ENCODE assay signal across 8 cellular contexts in genomic region chr5:122846051-122846567, GRCh38. TPM values are rescaled to one million over a fixed set of nuclear protein-coding genes. Genes with fewer than 3 reads are reported as not detected.
DNase-seq lines count a peak whose midpoint lies in the region; ATAC-seq, FAIRE-seq and TF ChIP-seq lines count a peak whose summit lies in the region.

No MANE protein-coding gene starts in this region.

- H3K4me2 ChIP-seq in DOHH2 (ENCODE audit: low read length) (peak overlapping the region; percentile 70), KMS-11 (0 out of 2 replicates have a peak overlapping the region, but pooled peaks have one; percentile 38), GM12878 (ENCODE audit: control insufficient read depth, insufficient read depth) (peak overlapping the region; percentile 75)

- intact Hi-C loops in GM12878 (cut with micrococcal nuclease; ENCODE audit: unreplicated experiment): no loop called here

- no peak for TF ChIP-seq POLR2A in GM12878 (IDR thresholded peaks at IDR 0.05; ENCODE audit: low read depth, low read length)

- no peak for FAIRE-seq in GM12878 (lab: Jason Lieb, UNC)

- in situ Hi-C loops in GM12878 (cut with MboI): no loop called here

- 42% methylated on average over 6 of the region's 6 CpGs for WGBS in GM12878 (ENCODE audit: insufficient coverage, insufficient replicate concordance, low lambda C conversion rate, missing lambda C conversion rate)

- SMC1A ChIA-PET in GM12878 (lab: Charles Lee; ENCODE audit: uncharacterized antibody, unreplicated experiment): interaction anchor here (0.6 kb wide), 1 partner anchor 18 kb away, joined by 3 read pairs; no protein-coding TSS in a partner anchor

- no peak for TF ChIP-seq RAD21 in GM12878 (IDR thresholded peaks at IDR 0.05; ENCODE audit: insufficient read depth, low read depth, low read length)

- H3K27ac ChIP-seq in DOHH2 (ENCODE audit: low read depth, low read length) (no peak overlapping the region), KMS-11 (no peak overlapping the region), GM12878 (ENCODE audit: control insufficient read depth, insufficient read depth) (no peak overlapping the region; the same call in 1 of the 2 replicates), layer of hippocampus (ENCODE audit: low read depth, low read length) (peak overlapping the region; percentile 86), thoracic aorta (peak overlapping the region; percentile 82 to 91)

- no peaks in the 10 kb centered on the region for H3K9me2 ChIP-seq in DOHH2 (replicated peaks; ENCODE audit: control insufficient read depth, low read length)

- H3K9me3 ChIP-seq in DOHH2 (ENCODE audit: control insufficient read depth, insufficient read depth, low read length): no peaks in the 10 kb centered on the region
- no peaks in the 10 kb centered on the region for H3K9me3 ChIP-seq in GM12878 (replicated peaks; ENCODE audit: control insufficient read depth, insufficient read depth, low read length)
- H3K9me3 ChIP-seq in thoracic aorta: no peaks in the 10 kb centered on the region

- ATAC-seq in GM12878 (no peak), thoracic aorta (ENCODE audit: insufficient number of reproducible peaks, low FRiP score, low read depth) (no peak), HG02840 (IDR thresholded peaks at IDR 0.05; ENCODE audit: low FRiP score, unreplicated experiment) (no peak)

- no TSS peak for BruUV-seq in GM12878 (replicated peaks; lab: Mats Ljungman, UMichigan)

- peaks cover 47% of the 10 kb centered on the region for H3K27me3 ChIP-seq in DOHH2 (ENCODE audit: control insufficient read depth, low read length)
- H3K27me3 ChIP-seq in KMS-11 (ENCODE audit: insufficient read depth, low read depth): no peaks in the 10 kb centered on the region
- no peaks in the 10 kb centered on the region for H3K27me3 ChIP-seq in GM12878 (replicated peaks in 1 of 2; ENCODE audit: control insufficient read depth in 2 of 2, insufficient read depth in 2 of 2, low read length in 1 of 2)
- H3K27me3 ChIP-seq in layer of hippocampus (ENCODE audit: control insufficient read depth, insufficient read depth, low read length): no peaks in the 10 kb centered on the region
- no peaks in the 10 kb centered on the region for H3K27me3 ChIP-seq in thoracic aorta (replicated peaks; ENCODE audit: insufficient read depth)

- RAD21 ChIA-PET in GM12878 (lab: Charles Lee; ENCODE audit: unreplicated experiment): no interaction called here

- H3K4me1 ChIP-seq in DOHH2 (ENCODE audit: control insufficient read depth, low read length) (peaks cover 10% of the 10 kb centered on the region), KMS-11 (ENCODE audit: low read depth, poor library complexity, severe bottlenecking) (peaks cover 14% of the 10 kb centered on the region), GM12878 (ENCODE audit: control insufficient read depth, insufficient read depth, low read length) (peaks cover 6% of the 10 kb centered on the region), thoracic aorta (ENCODE audit: control insufficient read depth in 1 of 2, low read depth in 2 of 2) (peaks cover 12 to 29% of the 10 kb centered on the region in 2 donors)

- POLR2A ChIA-PET in GM12878 (lab: Charles Lee): no interaction called here

- peak overlapping the region; percentile 18; the same call in 1 of the 2 replicates for H3K9ac ChIP-seq in KMS-11
- H3K9ac ChIP-seq in GM12878 (ENCODE audit: control insufficient read depth, insufficient read depth, low read length): peak overlapping the region; percentile 32; the same call in 1 of the 2 replicates

- H2AFZ ChIP-seq in KMS-11 (ENCODE audit: low read depth): peak overlapping the region; percentile 42; the same call in 1 of the 2 replicates
- peak overlapping the region; percentile 86 for H2AFZ ChIP-seq in GM12878 (ENCODE audit: control insufficient read depth, low read depth, low read length)

- no peak for DNase-seq in GM12878 (ENCODE audit: low read depth, low spot score)
- DNase-seq in thoracic aorta (ENCODE audit: low spot score): no peak
- no peak for DNase-seq in DMS153 treated with DMSO at 0.1 percent for 48 hours (lab: John Stamatoyannopoulos, UW; ENCODE audit: unreplicated experiment)
- no peak for DNase-seq in activated CD4-positive, CD25-positive, alpha-beta regulatory T cell (lab: John Stamatoyannopoulos, UW)

- no peaks in the 10 kb centered on the region for H4K20me1 ChIP-seq in DOHH2 (ENCODE audit: control insufficient read depth, insufficient read depth, low read depth, low read length)
- no peaks in the 10 kb centered on the region for H4K20me1 ChIP-seq in KMS-11 (ENCODE audit: insufficient read depth)
- H4K20me1 ChIP-seq in GM12878 (ENCODE audit: control insufficient read depth, insufficient read depth): no peaks in the 10 kb centered on the region

- H3K79me2 ChIP-seq in DOHH2 (ENCODE audit: control insufficient read depth, low read length): no peaks in the 10 kb centered on the region
- H3K79me2 ChIP-seq in KMS-11 (ENCODE audit: insufficient read depth, low read depth): no peaks in the 10 kb centered on the region
- no peaks in the 10 kb centered on the region for H3K79me2 ChIP-seq in GM12878 (ENCODE audit: control insufficient read depth, insufficient read depth, low read length)

- no peaks in the 10 kb centered on the region for H3K36me3 ChIP-seq in DOHH2 (ENCODE audit: control insufficient read depth, low read length)
- H3K36me3 ChIP-seq in KMS-11 (ENCODE audit: insufficient read depth): no peaks in the 10 kb centered on the region
- H3K36me3 ChIP-seq in GM12878 (ENCODE audit: control insufficient read depth in 2 of 2, insufficient read depth in 2 of 2, low read length in 1 of 2): no peaks in the 10 kb centered on the region
- no peaks in the 10 kb centered on the region for H3K36me3 ChIP-seq in thoracic aorta

- H3K4me3 ChIP-seq in DOHH2 (ENCODE audit: low read length) (peak overlapping the region; percentile 73), KMS-11 (IDR thresholded peaks at IDR 0.05; ENCODE audit: insufficient read depth, low read depth, low read length) (no peak overlapping the region), GM12878 (peak overlapping the region; percentile 67; the same call in 1 of the 2 replicates), thoracic aorta (peak overlapping the region; percentile 99)

- no peaks in the 10 kb centered on the region for H3F3A ChIP-seq in DOHH2 (ENCODE audit: control insufficient read depth, insufficient read depth)

- no peak for TF ChIP-seq EP300 in GM12878 (IDR thresholded peaks at IDR 0.05; ENCODE audit: borderline replicate concordance in 1 of 2, control insufficient read depth in 1 of 2, low read depth in 2 of 2, low read length in 2 of 2)

- TF ChIP-seq CTCF in DOHH2 (IDR thresholded peaks at IDR 0.05; ENCODE audit: low read depth, low read length, poor library complexity, severe bottlenecking) (no peak), KMS-11 (conservative IDR thresholded peaks at IDR 0.05; ENCODE audit: low read depth, low read length) (no peak), GM12878 (IDR thresholded peaks at IDR 0.05 in 2 of 3, conservative IDR thresholded peaks at IDR 0.05 in 1 of 3; ENCODE audit: control insufficient read depth in 2 of 3, extremely low read depth in 1 of 3, insufficient read depth in 1 of 3, low read depth in 3 of 3, low read length in 3 of 3) (no peak), thoracic aorta (IDR thresholded peaks at IDR 0.05) (no peak)

- CTCF ChIA-PET in GM12878 (lab: Yijun Ruan, JAX): no interaction called here

TF ChIP-seq in GM12878, 131 proteins besides CTCF, POLR2A, EP300 and RAD21 (continues in another document):
- TF ChIP-seq PRDM15 (CRISPR knock-in tag; IDR thresholded peaks at IDR 0.05): no peak

RNA-seq across cellular contexts. Expression of gene SNX24, which starts 0.7 kb away (rescaled TPM):
- total RNA-seq in GM12878 (2013; cell fraction: nucleolus; rRNA removed): not detected in 2 replicates
- total RNA-seq in GM12878 (2014; rRNA removed) (3.5 and 3.8 TPM in 2 replicates), GM12878 (2014; rRNA removed; fragmentation: Illumina TruSeq; extraction: Trizol) (2.9 and 4.4 TPM in 2 replicates), GM12878 (2021) (2.7 and 5.0 TPM in 2 replicates), thoracic aorta (10 to 100 TPM; 15.6 to 34.2 TPM)
- polyA plus RNA-seq in GM12878 (2011; ENCODE audit: low read depth): 9.1 TPM
- polyA plus RNA-seq in GM12878 (2011; rRNA removed) (0.12 and 0.15 TPM in 2 replicates), GM12878 (2014; fragmentation: Illumina TruSeq; extraction: Trizol) (6.6 and 11.6 TPM in 2 replicates), GM12878 (2014; fragmentation: Nextera tagmentation; extraction: Ambion mirVana) (1 to 10 TPM; 4.4 to 4.5 TPM), GM12878 (2014; rRNA removed) (2.7 and 3.4 TPM in 2 replicates), GM12878 (2016; fragmentation: Nextera tagmentation; extraction: Ambion mirVana) (1 to 10 TPM; 1.2 to 2.1 TPM)
- 0.07 and 0.15 TPM in 2 replicates for polyA plus RNA-seq in GM12878 (2011; cell fraction: cytosol; rRNA removed)
- 0.18 and 0.31 TPM in 2 replicates for polyA plus RNA-seq in GM12878 (2011; cell fraction: nucleus; rRNA removed)
- 2.3 and 2.9 TPM in 2 replicates for polyA plus RNA-seq in GM12878 (2012)
- polyA minus RNA-seq in GM12878 (2011; rRNA and poly(A)+ RNA removed): not detected in 2 replicates
- polyA minus RNA-seq in GM12878 (2011; cell fraction: cytosol; rRNA and poly(A)+ RNA removed): not detected in 2 replicates
- polyA minus RNA-seq in GM12878 (2011; cell fraction: nucleus; rRNA and poly(A)+ RNA removed): not detected in 2 replicates

Comparison
In these comparisons a context has a peak if more than half of its experiments do, and no peak if none do; other contexts are left out.
1. H3K27ac ChIP-seq: peak in layer of hippocampus (single experiment) and thoracic aorta (2 of 2); none in DOHH2 (single experiment), KMS-11 (single experiment) and GM12878 (single experiment).
2. Peak in every context shown above with its lines, with median percentiles within 50 percentile points of each other: H3K4me2 ChIP-seq.